Comparison of ENCODE assay signal across 21 cellular contexts in the genomic region with DNA sequence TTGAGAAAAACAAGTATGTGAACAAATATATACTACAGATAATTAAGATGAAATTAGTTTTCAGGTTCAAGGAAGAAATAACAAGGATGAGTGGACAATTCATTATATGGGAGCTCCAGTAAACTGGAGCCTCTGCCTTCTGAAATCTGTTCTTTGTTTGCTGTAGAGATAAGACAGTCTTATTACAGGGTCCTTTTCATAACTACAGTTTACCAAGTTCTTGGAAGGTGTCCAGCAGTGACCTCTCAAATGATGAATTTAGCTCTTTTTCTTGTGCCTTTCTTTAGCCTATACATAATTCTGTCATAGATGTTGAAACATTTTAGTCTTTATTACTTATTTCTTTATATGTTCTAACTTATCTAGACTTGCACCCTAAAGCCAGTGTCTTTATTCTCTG.
"Had no signal": no experiment of that assay in that cellular context is flagged by ENCODE, and none has a peak within 500 bp of the region (broad histone marks: within the 10 kb centered on the region; RNA-seq: fewer than 3 reads in every experiment).

No MANE protein-coding gene starts in this region.

- H3K4me3 ChIP-seq: ascending aorta, Peyer's patch, SJSA1 had no signal

- DNase-seq: activated CD4-positive, alpha-beta T cell treated with anti-CD3 and anti-CD28 coated beads for 1 hour; activated CD4-positive, alpha-beta T cell treated with anti-CD3 and anti-CD28 coated beads, Interleukin-2, amount 10 ng/mL, durations not matched to agents 24 days and 14 days; activated CD4-positive, alpha-beta T cell treated with anti-CD3 and anti-CD28 coated beads, Interleukin-2, amount 50 U/mL, for 48 hours; activated CD8-positive, alpha-beta memory T cell treated with anti-CD3 and anti-CD28 coated beads, Interleukin-2, amount 10 ng/mL, durations not matched to agents 7 days and 5 days; activated effector memory CD4-positive, alpha-beta T cell treated with Interleukin-2 at 50 U/mL for 16 hours; activated naive CD4-positive, alpha-beta T cell; activated T-cell treated with anti-CD3 and anti-CD28 coated beads, Interleukin-2, amount 50 U/mL, for 24 hours; amniotic stem cell; Kasumi-1; KBM-7; NCI-H1105 treated with DMSO at 0.1 percent for 48 hours; NCI-H1436 treated with DMSO at 0.1 percent for 48 hours; NCI-H1930; NCI-H446; NCI-H524; NCI-H748 treated with DMSO at 0.1 percent for 48 hours; NK-92 treated with Interleukin-12 subunit alpha and Interleukin-12 subunit beta, amount 100 ng/mL, for 24 hours; Peyer's patch; SHP77 had no signal
